12 cellular contexts compared by ENCODE assay signal in genomic region chr1:208137144-208137682, GRCh38.
DNase-seq lines count a peak whose midpoint lies in the region; TF ChIP-seq lines count a peak whose summit lies in the region.
"Had no signal": no experiment of that assay in that cellular context is flagged by ENCODE, and none has a peak within 500 bp of the region (broad histone marks: within the 10 kb centered on the region; RNA-seq: fewer than 3 reads in every experiment).

No MANE protein-coding gene starts in this region.

- H3K9me3 ChIP-seq in vagina, result no peaks in the 10 kb centered on the region

- intact Hi-C loops in activated CD4-positive, alpha-beta memory T cell treated with anti-CD3 and anti-CD28 coated beads for 36 hours (cut with micrococcal nuclease), result no loop called here
- intact Hi-C loops in vagina (cut with DNase I), result loop anchor here (10.0 kb wide), 1 partner anchor 1078 kb away; no protein-coding TSS in a partner anchor

- CTCF ChIA-PET in activated CD4-positive, alpha-beta memory T cell treated with anti-CD3 and anti-CD28 coated beads for 36 hours (lab: Charles Lee), result interaction anchor here (1.0 kb wide), 1 partner anchor 31 kb away, joined by 4 read pairs; no protein-coding TSS in a partner anchor

- H3K4me1 ChIP-seq in vagina, result peaks cover 41% of the 10 kb centered on the region

- H3K9me3 Mint-ChIP-seq in HFFc6, result no peaks in the 10 kb centered on the region
- H3K9me3 Mint-ChIP-seq in activated CD4-positive, alpha-beta memory T cell treated with anti-CD3 and anti-CD28 coated beads for 36 hours, result no peaks in the 10 kb centered on the region
- H3K9me3 Mint-ChIP-seq: activated CD4-positive, alpha-beta T cell treated with anti-CD3 and anti-CD28 coated beads, Interleukin-2, amount 10 ng/mL, durations not matched to agents 24 days and 14 days had no signal

- H3K36me3 ChIP-seq in vagina, result no peaks in the 10 kb centered on the region

- peaks cover 9% of the 10 kb centered on the region; the same call in 1 of the 2 replicates for H3K36me3 Mint-ChIP-seq in HFFc6 (ENCODE audit: low read depth)
- no peaks in the 10 kb centered on the region for H3K36me3 Mint-ChIP-seq in activated CD4-positive, alpha-beta memory T cell treated with anti-CD3 and anti-CD28 coated beads for 36 hours

- DNase-seq in AG09319 (ENCODE audit: extremely low read depth, low read depth) (peak; percentile 23), HFFc6 (peak; percentile 20), NCI-H82 (lab: John Stamatoyannopoulos, UW) (peak; percentile 80), fibroblast of the aortic adventitia (ENCODE audit: low read depth) (peak; percentile 54), iPS-NIHi11 (ENCODE audit: low spot score) (no peak), NCI-H774 (lab: John Stamatoyannopoulos, UW) (no peak), vagina (ENCODE audit: extremely low spot score in 2 of 2) (no peak)
- no peak for DNase-seq in activated CD4-positive, alpha-beta memory T cell treated with anti-CD3 and anti-CD28 coated beads for 36 hours
- DNase-seq: activated CD4-positive, alpha-beta T cell treated with anti-CD3 and anti-CD28 coated beads, Interleukin-2, amount 10 ng/mL, durations not matched to agents 24 days and 14 days; kidney; NCI-H146; stimulated activated CD4-positive, alpha-beta T cell treated with anti-CD3 and anti-CD28 coated beads, Interleukin-2, amount 100 ng/mL, for 24 hours had no signal

- POLR2A ChIA-PET in activated CD4-positive, alpha-beta memory T cell treated with anti-CD3 and anti-CD28 coated beads for 36 hours (lab: Charles Lee), result no interaction called here

- peak overlapping the region; percentile 38; the same call in 1 of the 2 replicates for H3K27ac Mint-ChIP-seq in HFFc6
- H3K27ac Mint-ChIP-seq in activated CD4-positive, alpha-beta memory T cell treated with anti-CD3 and anti-CD28 coated beads for 36 hours, result no peak overlapping the region
- H3K27ac Mint-ChIP-seq: activated CD4-positive, alpha-beta T cell treated with anti-CD3 and anti-CD28 coated beads, Interleukin-2, amount 10 ng/mL, durations not matched to agents 24 days and 14 days had no signal

- H3K4me3 ChIP-seq in fibroblast of the aortic adventitia (ENCODE audit: low read depth, low read length), result no peak overlapping the region
- H3K4me3 ChIP-seq in vagina, result no peak overlapping the region

- TF ChIP-seq CTCF in AG09319 (IDR thresholded peaks at IDR 0.05; ENCODE audit: low read depth, low read length), result no peak
- TF ChIP-seq CTCF in HFFc6 (IDR thresholded peaks at IDR 0.05), result no peak
- no peak for TF ChIP-seq CTCF in fibroblast of the aortic adventitia (IDR thresholded peaks at IDR 0.05; ENCODE audit: insufficient read depth, low read length)
- no peak for TF ChIP-seq CTCF in vagina (IDR thresholded peaks at IDR 0.05)

- H3K27ac ChIP-seq in vagina, result no peak overlapping the region

- H3K27me3 Mint-ChIP-seq in HFFc6 (ENCODE audit: insufficient read depth), result no peaks in the 10 kb centered on the region; the same call in 1 of the 2 replicates
- H3K27me3 Mint-ChIP-seq in activated CD4-positive, alpha-beta memory T cell treated with anti-CD3 and anti-CD28 coated beads for 36 hours, result peaks cover under 1% of the 10 kb centered on the region

- peaks cover 43% of the 10 kb centered on the region for H3K4me1 Mint-ChIP-seq in HFFc6 (ENCODE audit: low read depth)
- H3K4me1 Mint-ChIP-seq in activated CD4-positive, alpha-beta memory T cell treated with anti-CD3 and anti-CD28 coated beads for 36 hours (ENCODE audit: low read depth), result peaks cover 1% of the 10 kb centered on the region
- H3K4me1 Mint-ChIP-seq: activated CD4-positive, alpha-beta T cell treated with anti-CD3 and anti-CD28 coated beads, Interleukin-2, amount 10 ng/mL, durations not matched to agents 24 days and 14 days had no signal

- TF ChIP-seq POLR2A in vagina (IDR thresholded peaks at IDR 0.05), result no peak

- no peaks in the 10 kb centered on the region for H3K27me3 ChIP-seq in vagina

- H3K4me3 Mint-ChIP-seq in HFFc6, result no peak overlapping the region
- H3K4me3 Mint-ChIP-seq in activated CD4-positive, alpha-beta memory T cell treated with anti-CD3 and anti-CD28 coated beads for 36 hours, result no peak overlapping the region
- H3K4me3 Mint-ChIP-seq: activated CD4-positive, alpha-beta T cell treated with anti-CD3 and anti-CD28 coated beads, Interleukin-2, amount 10 ng/mL, durations not matched to agents 24 days and 14 days had no signal

Comparison
In these comparisons a context has a peak if more than half of its experiments do, and no peak if none do; other contexts are left out.
1. DNase-seq: peak in AG09319 (single experiment), HFFc6 (single experiment), NCI-H82 (single experiment) and fibroblast of the aortic adventitia (single experiment); none in iPS-NIHi11 (single experiment), NCI-H774 (single experiment), activated CD4-positive, alpha-beta memory T cell treated with anti-CD3 and anti-CD28 coated beads for 36 hours (single experiment) and vagina (0 of 2).